Comparison of ENCODE assay signal across 8 cellular contexts in the genomic region with DNA sequence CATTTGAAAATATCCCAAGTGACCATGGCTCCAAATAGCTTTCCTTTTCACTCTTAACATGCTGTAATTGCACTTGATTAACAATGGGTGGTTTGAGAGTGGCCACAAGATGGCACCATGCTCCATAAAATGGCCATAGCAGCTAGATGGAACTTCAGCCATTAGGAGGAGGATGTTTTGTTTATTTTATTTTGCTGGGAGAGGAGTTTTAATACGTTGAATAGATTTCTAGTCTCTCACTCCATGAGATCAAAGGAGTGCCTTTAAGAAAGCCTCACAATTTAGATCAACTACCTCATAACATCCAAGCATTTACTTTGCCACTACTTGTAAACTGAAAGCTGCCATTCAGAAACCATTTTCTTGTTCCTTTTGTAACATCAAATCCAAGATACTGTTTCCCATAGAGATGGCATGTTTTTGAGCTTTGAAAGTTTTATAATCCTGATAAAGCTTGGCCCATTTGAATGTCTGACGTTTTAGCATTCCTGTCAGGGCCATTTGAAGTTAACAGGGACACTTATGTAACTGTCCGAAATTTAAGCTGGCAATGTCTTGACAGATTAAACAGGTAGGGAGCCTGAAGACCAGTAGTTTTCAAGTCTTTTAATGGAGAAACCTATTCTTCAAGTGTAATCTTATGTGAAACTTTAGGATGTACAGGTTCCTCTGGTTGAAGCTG. TPM values are rescaled to one million over a fixed set of nuclear protein-coding genes. Genes with fewer than 3 reads are reported as not detected.
DNase-seq lines count a peak whose midpoint lies in the region; ATAC-seq and TF ChIP-seq lines count a peak whose summit lies in the region.

No MANE protein-coding gene starts in this region.

- H3K9me3 ChIP-seq in right atrium auricular region: no peaks in the 10 kb centered on the region

- peak; percentile 74 to 83 for TF ChIP-seq CTCF in right atrium auricular region (IDR thresholded peaks at IDR 0.05)

- ATAC-seq in sciatic nerve (peak; percentile 48), GM18870 (IDR thresholded peaks at IDR 0.05; ENCODE audit: unreplicated experiment) (no peak), GM19452 (IDR thresholded peaks at IDR 0.05; ENCODE audit: unreplicated experiment) (no peak)

- H3K4me3 ChIP-seq in right atrium auricular region: no peak overlapping the region

- intact Hi-C loops in sciatic nerve (cut with DNase I): no loop called here

- no peaks in the 10 kb centered on the region for H3K36me3 ChIP-seq in right atrium auricular region

- peak overlapping the region; percentile 17 to 58 for H3K27ac ChIP-seq in right atrium auricular region

- no peaks in the 10 kb centered on the region for H3K27me3 ChIP-seq in right atrium auricular region

- H3K4me1 ChIP-seq in right atrium auricular region: peaks cover 0 to 16% of the 10 kb centered on the region in 2 donors

- DNase-seq in ELF-1 (ENCODE audit: low read depth, low spot score): peak; percentile 51
- DNase-seq in NCI-H1092 (lab: John Stamatoyannopoulos, UW): peak; percentile 73
- DNase-seq in SKM-1 (lab: John Stamatoyannopoulos, UW; ENCODE audit: unreplicated experiment): peak; percentile 40
- DNase-seq in anterior cingulate cortex (lab: John Stamatoyannopoulos, UW): peak in 50 of 58 donors; percentile 4 to 87 (median 56)
- DNase-seq in right atrium auricular region (ENCODE audit: low spot score): peak; percentile 85
- peak; percentile 89 for DNase-seq in sciatic nerve (ENCODE audit: low spot score)

RNA-seq across cellular contexts. Expression of a gene that starts 4.7 kb away (rescaled TPM):
- 1 to 10 TPM; 3.7 to 4.0 TPM for total RNA-seq in right atrium auricular region
- total RNA-seq in sciatic nerve: 3.7 TPM

RNA-seq across cellular contexts. Expression of a gene that starts 5.0 kb away (rescaled TPM):
- total RNA-seq in right atrium auricular region (10 to 100 TPM; 43.4 to 54.7 TPM), sciatic nerve (96.6 TPM)

RNA-seq across cellular contexts. Expression of a gene that starts 19.4 kb away (rescaled TPM):
- total RNA-seq in right atrium auricular region (10 to 100 TPM; 21.8 to 28.4 TPM), sciatic nerve (99.3 TPM)

RNA-seq across cellular contexts. Expression of a gene that starts 30.7 kb away (rescaled TPM):
- total RNA-seq in right atrium auricular region (10 to 100 TPM in 1 of 2 donors, 1 to 10 TPM in 1; 5.1 to 10.2 TPM), sciatic nerve (140 TPM)

RNA-seq across cellular contexts. Expression of a gene that starts 45.0 kb away (rescaled TPM):
- 10 to 100 TPM in 1 of 2 donors, 1 to 10 TPM in 1; 7.0 to 13.1 TPM for total RNA-seq in right atrium auricular region
- 10.4 TPM for total RNA-seq in sciatic nerve
